2 cellular contexts compared by ENCODE assay signal in the genomic region with DNA sequence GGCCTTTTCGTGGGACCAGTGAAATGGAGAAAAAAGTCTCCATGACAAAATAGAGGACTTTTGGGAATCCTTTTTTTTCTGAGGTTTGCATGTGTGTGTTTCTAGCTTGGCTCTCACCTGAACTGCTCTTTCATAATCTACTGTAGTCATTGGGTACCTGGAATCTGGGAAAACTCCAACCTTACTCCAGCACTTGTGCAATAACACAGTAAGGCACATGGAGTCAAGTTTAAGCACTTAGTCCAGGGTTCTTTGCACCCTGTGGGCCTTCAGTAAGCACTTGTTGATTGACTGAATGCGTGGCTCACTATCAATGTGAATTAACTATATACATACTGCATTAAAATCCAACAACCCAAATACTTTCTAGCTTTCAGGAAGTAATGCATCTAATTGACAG.
TF ChIP-seq lines count a peak whose summit lies in the region.

No MANE protein-coding gene starts in this region.

TF ChIP-seq in liver, 16 proteins besides CTCF, POLR2A, EP300 and RAD21:
- peak; percentile 90 for TF ChIP-seq MAX (IDR thresholded peaks at IDR 0.05)
- peak; percentile 77 for TF ChIP-seq HNF4G (IDR thresholded peaks at IDR 0.05)
- TF ChIP-seq, protein P1, sequence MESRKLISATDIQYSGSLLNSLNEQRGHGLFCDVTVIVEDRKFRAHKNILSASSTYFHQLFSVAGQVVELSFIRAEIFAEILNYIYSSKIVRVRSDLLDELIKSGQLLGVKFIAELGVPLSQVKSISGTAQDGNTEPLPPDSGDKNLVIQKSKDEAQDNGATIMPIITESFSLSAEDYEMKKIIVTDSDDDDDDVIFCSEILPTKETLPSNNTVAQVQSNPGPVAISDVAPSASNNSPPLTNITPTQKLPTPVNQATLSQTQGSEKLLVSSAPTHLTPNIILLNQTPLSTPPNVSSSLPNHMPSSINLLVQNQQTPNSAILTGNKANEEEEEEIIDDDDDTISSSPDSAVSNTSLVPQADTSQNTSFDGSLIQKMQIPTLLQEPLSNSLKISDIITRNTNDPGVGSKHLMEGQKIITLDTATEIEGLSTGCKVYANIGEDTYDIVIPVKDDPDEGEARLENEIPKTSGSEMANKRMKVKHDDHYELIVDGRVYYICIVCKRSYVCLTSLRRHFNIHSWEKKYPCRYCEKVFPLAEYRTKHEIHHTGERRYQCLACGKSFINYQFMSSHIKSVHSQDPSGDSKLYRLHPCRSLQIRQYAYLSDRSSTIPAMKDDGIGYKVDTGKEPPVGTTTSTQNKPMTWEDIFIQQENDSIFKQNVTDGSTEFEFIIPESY (IDR thresholded peaks at IDR 0.05) = peak; percentile 79
- peak; percentile 73 for TF ChIP-seq FOXA2 (IDR thresholded peaks at IDR 0.05)
- peak; percentile 56 to 81 for TF ChIP-seq JUND (IDR thresholded peaks at IDR 0.05)
- peak; percentile 60 for TF ChIP-seq REST (IDR thresholded peaks at IDR 0.05)
- no peak for TF ChIP-seq NR2F2 (IDR thresholded peaks at IDR 0.05)
- TF ChIP-seq YY1 (IDR thresholded peaks at IDR 0.05) = peak; percentile 72
- no peak for TF ChIP-seq FOXA1 (IDR thresholded peaks at IDR 0.05)
- TF ChIP-seq GABPA (IDR thresholded peaks at IDR 0.05 in 1 of 2, conservative IDR thresholded peaks at IDR 0.05 in 1 of 2) = no peak
- TF ChIP-seq HNF4A (conservative IDR thresholded peaks at IDR 0.05) = peak; percentile 93 to 94
- TF ChIP-seq RXRA (IDR thresholded peaks at IDR 0.05) = peak; percentile 92 to 94
- no peak for TF ChIP-seq TAF1 (conservative IDR thresholded peaks at IDR 0.05)
- TF ChIP-seq EGR1 (IDR thresholded peaks at IDR 0.05; ENCODE audit: low read depth in 2 of 2) = no peak
- peak; percentile 77 for TF ChIP-seq SP1 (IDR thresholded peaks at IDR 0.05)
- no peak for TF ChIP-seq ATF3 (IDR thresholded peaks at IDR 0.05)

TF ChIP-seq in HepG2, 621 proteins besides CTCF, POLR2A, EP300 and RAD21:
- no peak for TF ChIP-seq ZNF501 (CRISPR knock-in tag; IDR thresholded peaks at IDR 0.05)
- no peak for TF ChIP-seq ZSCAN31 (CRISPR knock-in tag; IDR thresholded peaks at IDR 0.05; ENCODE audit: low read depth)
- no peak for TF ChIP-seq NKX3-1 (CRISPR knock-in tag; IDR thresholded peaks at IDR 0.05)
- no peak for TF ChIP-seq HNF1B (CRISPR knock-in tag; IDR thresholded peaks at IDR 0.05)
- TF ChIP-seq, protein P2, sequence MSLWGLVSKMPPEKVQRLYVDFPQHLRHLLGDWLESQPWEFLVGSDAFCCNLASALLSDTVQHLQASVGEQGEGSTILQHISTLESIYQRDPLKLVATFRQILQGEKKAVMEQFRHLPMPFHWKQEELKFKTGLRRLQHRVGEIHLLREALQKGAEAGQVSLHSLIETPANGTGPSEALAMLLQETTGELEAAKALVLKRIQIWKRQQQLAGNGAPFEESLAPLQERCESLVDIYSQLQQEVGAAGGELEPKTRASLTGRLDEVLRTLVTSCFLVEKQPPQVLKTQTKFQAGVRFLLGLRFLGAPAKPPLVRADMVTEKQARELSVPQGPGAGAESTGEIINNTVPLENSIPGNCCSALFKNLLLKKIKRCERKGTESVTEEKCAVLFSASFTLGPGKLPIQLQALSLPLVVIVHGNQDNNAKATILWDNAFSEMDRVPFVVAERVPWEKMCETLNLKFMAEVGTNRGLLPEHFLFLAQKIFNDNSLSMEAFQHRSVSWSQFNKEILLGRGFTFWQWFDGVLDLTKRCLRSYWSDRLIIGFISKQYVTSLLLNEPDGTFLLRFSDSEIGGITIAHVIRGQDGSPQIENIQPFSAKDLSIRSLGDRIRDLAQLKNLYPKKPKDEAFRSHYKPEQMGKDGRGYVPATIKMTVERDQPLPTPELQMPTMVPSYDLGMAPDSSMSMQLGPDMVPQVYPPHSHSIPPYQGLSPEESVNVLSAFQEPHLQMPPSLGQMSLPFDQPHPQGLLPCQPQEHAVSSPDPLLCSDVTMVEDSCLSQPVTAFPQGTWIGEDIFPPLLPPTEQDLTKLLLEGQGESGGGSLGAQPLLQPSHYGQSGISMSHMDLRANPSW (CRISPR knock-in tag; IDR thresholded peaks at IDR 0.05; ENCODE audit: borderline replicate concordance) = no peak
